19 cellular contexts compared by ENCODE assay signal in the genomic region with DNA sequence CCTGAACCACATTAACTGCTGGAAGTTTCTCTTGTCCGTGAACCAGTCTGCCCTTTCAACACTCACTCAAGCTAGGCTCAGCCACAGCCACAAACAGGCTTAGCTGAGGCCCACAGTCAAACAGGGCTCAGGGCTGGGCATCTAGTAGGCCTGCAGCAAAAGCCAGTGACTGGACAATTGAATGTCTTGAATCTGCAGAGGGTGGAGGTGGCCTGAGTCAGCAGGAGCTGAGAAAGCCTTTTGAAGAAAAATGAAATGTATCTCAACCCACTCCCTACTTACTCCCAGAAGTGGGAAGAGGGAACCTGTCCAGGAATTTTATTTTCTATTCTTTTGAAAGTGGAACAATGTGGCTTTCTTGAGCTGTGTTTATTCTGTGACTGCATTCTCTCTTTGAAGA.
"Had no signal": no experiment of that assay in that cellular context is flagged by ENCODE, and none has a peak within 500 bp of the region (broad histone marks: within the 10 kb centered on the region; RNA-seq: fewer than 3 reads in every experiment).

No MANE protein-coding gene starts in this region.

- H3K4me3 Mint-ChIP-seq: activated CD4-positive, alpha-beta memory T cell treated with anti-CD3 and anti-CD28 coated beads, Interleukin-2, amount 10 ng/mL, durations not matched to agents 7 days and 5 days; activated naive CD4-positive, alpha-beta T cell treated with anti-CD3 and anti-CD28 coated beads for 36 hours; activated naive CD8-positive, alpha-beta T cell treated with anti-CD3 and anti-CD28 coated beads, Interleukin-2, amount 10 ng/mL, durations not matched to agents 7 days and 5 days; activated T-cell treated with anti-CD3 and anti-CD28 coated beads, Interleukin-2, amount 50 U/mL, for 72 hours; brain; endodermal cell; naive B cell; neural progenitor cell; stimulated activated naive CD8-positive, alpha-beta T cell treated with anti-CD3 and anti-CD28 coated beads, Interleukin-15, Interleukin-2, amounts not matched to agents 100 ng/mL and 50 ng/mL, for 24 hours had no signal

- H3K4me1 Mint-ChIP-seq: activated CD4-positive, alpha-beta memory T cell treated with anti-CD3 and anti-CD28 coated beads, Interleukin-2, amount 10 ng/mL, durations not matched to agents 7 days and 5 days; activated naive CD8-positive, alpha-beta T cell treated with anti-CD3 and anti-CD28 coated beads, Interleukin-2, amount 10 ng/mL, durations not matched to agents 7 days and 5 days; brain; naive B cell had no signal

- H3K27ac Mint-ChIP-seq: activated CD4-positive, alpha-beta memory T cell treated with anti-CD3 and anti-CD28 coated beads, Interleukin-2, amount 10 ng/mL, durations not matched to agents 7 days and 5 days; activated naive CD4-positive, alpha-beta T cell treated with anti-CD3 and anti-CD28 coated beads for 36 hours; activated naive CD8-positive, alpha-beta T cell treated with anti-CD3 and anti-CD28 coated beads, Interleukin-2, amount 10 ng/mL, durations not matched to agents 7 days and 5 days; activated T-cell treated with anti-CD3 and anti-CD28 coated beads, Interleukin-2, amount 50 U/mL, for 72 hours; endodermal cell; naive B cell; neural progenitor cell; stimulated activated naive CD8-positive, alpha-beta T cell treated with anti-CD3 and anti-CD28 coated beads, Interleukin-15, Interleukin-2, amounts not matched to agents 100 ng/mL and 50 ng/mL, for 24 hours had no signal

- H3K36me3 Mint-ChIP-seq: activated naive CD8-positive, alpha-beta T cell treated with anti-CD3 and anti-CD28 coated beads, Interleukin-2, amount 10 ng/mL, durations not matched to agents 7 days and 5 days; brain; naive B cell; neural progenitor cell had no signal

- H3K27ac ChIP-seq: coronary artery, esophagus squamous epithelium, neural progenitor cell, ovary, psoas muscle, right atrium auricular region, SK-N-MC, suprapubic skin had no signal

- ATAC-seq: activated T-cell treated with anti-CD3 and anti-CD28 coated beads, Interleukin-2, amount 50 U/mL, for 72 hours; psoas muscle had no signal

- DNase-seq: activated effector memory CD4-positive, alpha-beta T cell treated with Interleukin-2 at 50 U/mL for 16 hours; activated naive CD8-positive, alpha-beta T cell treated with anti-CD3 and anti-CD28 coated beads, Interleukin-2, amount 10 ng/mL, durations not matched to agents 7 days and 5 days; caudate nucleus; esophagus squamous epithelium; kidney; naive B cell; ovary; psoas muscle had no signal

- H3K9me3 Mint-ChIP-seq: activated CD4-positive, alpha-beta memory T cell treated with anti-CD3 and anti-CD28 coated beads, Interleukin-2, amount 10 ng/mL, durations not matched to agents 7 days and 5 days; activated naive CD4-positive, alpha-beta T cell treated with anti-CD3 and anti-CD28 coated beads for 36 hours; activated naive CD8-positive, alpha-beta T cell treated with anti-CD3 and anti-CD28 coated beads, Interleukin-2, amount 10 ng/mL, durations not matched to agents 7 days and 5 days; activated T-cell treated with anti-CD3 and anti-CD28 coated beads, Interleukin-2, amount 50 U/mL, for 72 hours; neural progenitor cell had no signal
